ENCODE assay signal across 1 cellular context in genomic region chr2:112584134-112584890, GRCh38.
TF ChIP-seq lines count a peak whose summit lies in the region.

Gene CHCHD5 (plus strand): TSS chr2:112584609. CDS start chr2:112584648, 39 bp downstream.

TF ChIP-seq in HepG2, 621 proteins besides CTCF, POLR2A, EP300 and RAD21 (continued from another document and continues in another):
- peak; percentile 81 for TF ChIP-seq ZBTB40 (IDR thresholded peaks at IDR 0.05)
- peak; percentile 85 for TF ChIP-seq ZBTB40 (CRISPR knock-in tag; IDR thresholded peaks at IDR 0.05)
- TF ChIP-seq CREBL2 (CRISPR knock-in tag; IDR thresholded peaks at IDR 0.05; ENCODE audit: borderline replicate concordance), result no peak
- peak; percentile 99 for TF ChIP-seq HOXA3 (CRISPR knock-in tag; IDR thresholded peaks at IDR 0.05)
- peak; percentile 53; the same call in 1 of the 2 replicates for TF ChIP-seq ZSCAN12 (CRISPR knock-in tag; IDR thresholded peaks at IDR 0.05)
- TF ChIP-seq ZBTB21 (CRISPR knock-in tag; IDR thresholded peaks at IDR 0.05), result peak; percentile 78
- peak; percentile 36 for TF ChIP-seq POLR2AphosphoS5 (IDR thresholded peaks at IDR 0.05; ENCODE audit: low read depth, low read length)
- TF ChIP-seq ETV5 (CRISPR knock-in tag; IDR thresholded peaks at IDR 0.05; ENCODE audit: borderline replicate concordance), result peak; percentile 99
- no peak for TF ChIP-seq ATF7 (IDR thresholded peaks at IDR 0.05)
- peak; percentile 69; the same call in 1 of the 2 replicates for TF ChIP-seq ATF7 (CRISPR knock-in tag; IDR thresholded peaks at IDR 0.05)
- no peak for TF ChIP-seq EHMT2 (IDR thresholded peaks at IDR 0.05; ENCODE audit: borderline replicate concordance, low read depth, low read length)
- peak; percentile 93 for TF ChIP-seq ZNF766 (CRISPR knock-in tag; IDR thresholded peaks at IDR 0.05; ENCODE audit: borderline replicate concordance)
- no peak for TF ChIP-seq ZSCAN30 (CRISPR knock-in tag; IDR thresholded peaks at IDR 0.05)
- no peak; the same call in 1 of the 2 replicates for TF ChIP-seq DDIT3 (CRISPR knock-in tag; IDR thresholded peaks at IDR 0.05)
- TF ChIP-seq FLYWCH1 (CRISPR knock-in tag; IDR thresholded peaks at IDR 0.05), result peak; percentile 96; the same call in 1 of the 2 replicates
- TF ChIP-seq ZNF724P (CRISPR knock-in tag; IDR thresholded peaks at IDR 0.05; ENCODE audit: borderline replicate concordance), result no peak
- TF ChIP-seq ZNF296 (CRISPR knock-in tag; conservative IDR thresholded peaks at IDR 0.05), result 0 out of 2 replicates have a peak, but pooled peaks have one; percentile 5
- TF ChIP-seq USF2 (IDR thresholded peaks at IDR 0.05; ENCODE audit: low read depth, low read length), result no peak
- TF ChIP-seq USF2 (CRISPR knock-in tag; IDR thresholded peaks at IDR 0.05; ENCODE audit: borderline replicate concordance), result peak; percentile 64; the same call in 1 of the 2 replicates
- 0 out of 2 replicates have a peak, but pooled peaks have one; percentile 9 for TF ChIP-seq RELA (CRISPR knock-in tag; IDR thresholded peaks at IDR 0.05)
- TF ChIP-seq GPBP1L1 (CRISPR knock-in tag; IDR thresholded peaks at IDR 0.05), result no peak
- no peak for TF ChIP-seq ATM (IDR thresholded peaks at IDR 0.05; ENCODE audit: borderline replicate concordance)
- TF ChIP-seq RFXAP (CRISPR knock-in tag; IDR thresholded peaks at IDR 0.05; ENCODE audit: borderline replicate concordance), result peak; percentile 89; the same call in 1 of the 2 replicates
- peak; percentile 56; the same call in 1 of the 2 replicates for TF ChIP-seq ZNF331 (CRISPR knock-in tag; IDR thresholded peaks at IDR 0.05)
- peak; percentile 19; the same call in 1 of the 2 replicates for TF ChIP-seq KLF11 (CRISPR knock-in tag; IDR thresholded peaks at IDR 0.05)
- peak; percentile 80 for TF ChIP-seq U2AF2 (IDR thresholded peaks at IDR 0.05; ENCODE audit: low read depth, low read length)
- peak; percentile 77 for TF ChIP-seq FOXA3 (CRISPR knock-in tag; IDR thresholded peaks at IDR 0.05)
- TF ChIP-seq ZNF138 (CRISPR knock-in tag; IDR thresholded peaks at IDR 0.05; ENCODE audit: low read depth), result no peak; the same call in 1 of the 2 replicates
- peak; percentile 45 for TF ChIP-seq ZNF605 (CRISPR knock-in tag; IDR thresholded peaks at IDR 0.05)
- no peak for TF ChIP-seq MEIS2 (CRISPR knock-in tag; IDR thresholded peaks at IDR 0.05)
- TF ChIP-seq SIX4 (CRISPR knock-in tag; IDR thresholded peaks at IDR 0.05), result no peak
- TF ChIP-seq RNF219 (CRISPR knock-in tag; IDR thresholded peaks at IDR 0.05), result 0 out of 2 replicates have a peak, but pooled peaks have one; percentile 15
- TF ChIP-seq ZNF329 (CRISPR knock-in tag; IDR thresholded peaks at IDR 0.05; ENCODE audit: low read depth), result peak; percentile 54; the same call in 1 of the 2 replicates
- TF ChIP-seq ZKSCAN1 (IDR thresholded peaks at IDR 0.05; ENCODE audit: low read length), result no peak
- no peak for TF ChIP-seq SMAD9 (CRISPR knock-in tag; IDR thresholded peaks at IDR 0.05)
- peak; percentile 45; the same call in 1 of the 2 replicates for TF ChIP-seq ZNF782 (CRISPR knock-in tag; IDR thresholded peaks at IDR 0.05; ENCODE audit: borderline replicate concordance)
- TF ChIP-seq SOX6 (IDR thresholded peaks at IDR 0.05), result no peak
- peak; percentile 75; the same call in 1 of the 2 replicates for TF ChIP-seq SOX6 (CRISPR knock-in tag; IDR thresholded peaks at IDR 0.05)
- peak; percentile 79; the same call in 1 of the 2 replicates for TF ChIP-seq ZNF230 (CRISPR knock-in tag; IDR thresholded peaks at IDR 0.05)
- TF ChIP-seq ZZZ3 (CRISPR knock-in tag; IDR thresholded peaks at IDR 0.05; ENCODE audit: borderline replicate concordance), result no peak; the same call in 1 of the 2 replicates
- no peak for TF ChIP-seq AKNA (CRISPR knock-in tag; IDR thresholded peaks at IDR 0.05; ENCODE audit: borderline replicate concordance)
- TF ChIP-seq HMG20B (CRISPR knock-in tag; conservative IDR thresholded peaks at IDR 0.05), result peak; percentile 15
- TF ChIP-seq GABPA (IDR thresholded peaks at IDR 0.05; ENCODE audit: low read depth, low read length), result peak; percentile 90
- peak; percentile 99 for TF ChIP-seq GABPA (CRISPR knock-in tag; IDR thresholded peaks at IDR 0.05; ENCODE audit: low read depth)
- peak; percentile 90 for TF ChIP-seq ZFYVE20 (CRISPR knock-in tag; IDR thresholded peaks at IDR 0.05; ENCODE audit: borderline replicate concordance, low read depth)
- peak; percentile 29; the same call in 1 of the 2 replicates for TF ChIP-seq ISL2 (CRISPR knock-in tag; IDR thresholded peaks at IDR 0.05)
- no peak for TF ChIP-seq TBL1XR1 (IDR thresholded peaks at IDR 0.05; ENCODE audit: borderline replicate concordance, low read length, partially characterized antibody)
